Comparison of ENCODE assay signal across 1 cellular context in the genomic region with DNA sequence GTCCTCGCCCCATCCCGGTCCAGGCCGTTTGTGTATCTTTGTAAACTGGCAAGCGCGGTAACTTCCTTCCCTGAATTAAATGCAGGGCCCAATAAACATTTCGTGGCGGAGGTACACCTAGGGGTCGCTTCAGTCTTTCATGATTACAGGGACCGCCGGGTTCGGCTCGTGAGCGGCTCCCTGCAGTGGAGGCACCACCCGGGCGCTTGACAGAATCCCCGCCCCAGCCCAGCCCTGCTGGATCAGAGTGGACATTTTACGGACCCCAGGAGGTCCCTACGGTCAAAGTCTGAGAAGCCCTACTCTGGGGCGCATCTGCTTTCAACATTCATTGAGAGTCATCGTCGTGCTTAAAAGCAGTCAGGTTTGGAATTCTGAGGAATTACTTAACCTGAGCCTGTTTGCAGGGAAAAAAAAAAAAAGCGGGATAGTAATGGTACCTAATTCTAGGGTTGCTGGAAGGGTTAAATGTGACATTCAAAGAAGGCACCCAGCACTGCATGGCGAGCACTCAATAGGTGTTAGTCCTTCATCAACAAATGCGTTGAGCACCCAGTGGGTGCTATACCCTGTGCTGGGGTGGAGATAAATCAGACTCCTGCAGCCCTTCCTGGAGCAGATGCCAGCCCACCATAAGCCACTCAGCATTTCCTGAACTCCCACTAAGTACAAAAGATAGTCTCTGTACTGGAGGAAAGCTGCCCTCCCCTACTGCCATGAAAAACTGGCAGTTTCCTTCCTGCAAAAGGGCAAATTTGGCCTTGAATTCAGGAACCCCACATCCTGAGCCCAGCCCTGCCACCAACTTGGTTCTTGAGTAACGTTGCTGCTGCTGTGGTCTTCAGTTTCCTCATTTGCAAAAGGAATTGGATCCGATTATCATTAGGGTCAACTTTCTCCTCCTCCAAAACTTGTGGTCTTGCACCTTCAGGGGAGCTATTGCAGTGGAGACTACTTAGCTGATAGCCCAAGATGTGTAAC.
TF ChIP-seq lines count a peak whose summit lies in the region.

No MANE protein-coding gene starts in this region.

TF ChIP-seq in HEK293, 187 proteins besides CTCF, POLR2A, EP300 and RAD21 (continued from another document and continues in another):
- TF ChIP-seq ZNF391 (tag by site-specific recombination; IDR thresholded peaks at IDR 0.05; ENCODE audit: borderline replicate concordance, low read depth) (no peak), ZNF677 (tag by site-specific recombination; IDR thresholded peaks at IDR 0.05) (no peak), ZNF501 (tag by site-specific recombination; IDR thresholded peaks at IDR 0.05) (no peak), ZNF626 (tag by site-specific recombination; IDR thresholded peaks at IDR 0.05) (no peak), ZBTB7A (tag by site-specific recombination; IDR thresholded peaks at IDR 0.05; ENCODE audit: low read depth) (no peak), ZNF146 (tag by site-specific recombination; IDR thresholded peaks at IDR 0.05) (no peak), ZNF610 (tag by site-specific recombination; IDR thresholded peaks at IDR 0.05; ENCODE audit: borderline replicate concordance) (no peak), PRDM1 (tag by site-specific recombination; IDR thresholded peaks at IDR 0.05) (no peak), ZNF157 (tag by site-specific recombination; IDR thresholded peaks at IDR 0.05) (no peak), ZNF426 (tag by site-specific recombination; IDR thresholded peaks at IDR 0.05) (no peak), ZNF311 (tag by site-specific recombination; IDR thresholded peaks at IDR 0.05; ENCODE audit: borderline replicate concordance) (no peak), YY1 (tag by site-specific recombination; IDR thresholded peaks at IDR 0.05) (no peak), ZNF37A (tag by site-specific recombination; IDR thresholded peaks at IDR 0.05) (no peak), RBAK (tag by site-specific recombination; IDR thresholded peaks at IDR 0.05) (no peak), ZNF792 (tag by site-specific recombination; IDR thresholded peaks at IDR 0.05) (no peak), ZNF707 (tag by site-specific recombination; IDR thresholded peaks at IDR 0.05) (no peak), MYNN (tag by site-specific recombination; IDR thresholded peaks at IDR 0.05; ENCODE audit: borderline replicate concordance) (no peak), GFI1B (tag by site-specific recombination; IDR thresholded peaks at IDR 0.05) (no peak), ZNF510 (tag by site-specific recombination; IDR thresholded peaks at IDR 0.05; ENCODE audit: insufficient replicate concordance) (no peak), MZF1 (tag by site-specific recombination; IDR thresholded peaks at IDR 0.05; ENCODE audit: borderline replicate concordance) (no peak), ZNF350 (tag by site-specific recombination; IDR thresholded peaks at IDR 0.05) (no peak), ZNF140 (tag by site-specific recombination; IDR thresholded peaks at IDR 0.05) (no peak), ZNF48 (tag by site-specific recombination; IDR thresholded peaks at IDR 0.05) (no peak), ZNF521 (tag by site-specific recombination; IDR thresholded peaks at IDR 0.05) (no peak), BCL11A (tag by site-specific recombination; IDR thresholded peaks at IDR 0.05; ENCODE audit: low read depth) (no peak), ZNF169 (tag by site-specific recombination; IDR thresholded peaks at IDR 0.05) (no peak), ZNF10 (tag by site-specific recombination; IDR thresholded peaks at IDR 0.05) (no peak), ZIC2 (tag by site-specific recombination; IDR thresholded peaks at IDR 0.05) (peak; percentile 64), SETDB1 (IDR thresholded peaks at IDR 0.05; ENCODE audit: insufficient read length, low read length) (no peak), ZFP69B (tag by site-specific recombination; IDR thresholded peaks at IDR 0.05) (no peak), KLF16 (tag by site-specific recombination; IDR thresholded peaks at IDR 0.05) (no peak), GLIS1 (tag by site-specific recombination; IDR thresholded peaks at IDR 0.05) (peak; percentile 87), ZBTB1 (tag by site-specific recombination; IDR thresholded peaks at IDR 0.05) (no peak)
- TF ChIP-seq, protein P1, sequence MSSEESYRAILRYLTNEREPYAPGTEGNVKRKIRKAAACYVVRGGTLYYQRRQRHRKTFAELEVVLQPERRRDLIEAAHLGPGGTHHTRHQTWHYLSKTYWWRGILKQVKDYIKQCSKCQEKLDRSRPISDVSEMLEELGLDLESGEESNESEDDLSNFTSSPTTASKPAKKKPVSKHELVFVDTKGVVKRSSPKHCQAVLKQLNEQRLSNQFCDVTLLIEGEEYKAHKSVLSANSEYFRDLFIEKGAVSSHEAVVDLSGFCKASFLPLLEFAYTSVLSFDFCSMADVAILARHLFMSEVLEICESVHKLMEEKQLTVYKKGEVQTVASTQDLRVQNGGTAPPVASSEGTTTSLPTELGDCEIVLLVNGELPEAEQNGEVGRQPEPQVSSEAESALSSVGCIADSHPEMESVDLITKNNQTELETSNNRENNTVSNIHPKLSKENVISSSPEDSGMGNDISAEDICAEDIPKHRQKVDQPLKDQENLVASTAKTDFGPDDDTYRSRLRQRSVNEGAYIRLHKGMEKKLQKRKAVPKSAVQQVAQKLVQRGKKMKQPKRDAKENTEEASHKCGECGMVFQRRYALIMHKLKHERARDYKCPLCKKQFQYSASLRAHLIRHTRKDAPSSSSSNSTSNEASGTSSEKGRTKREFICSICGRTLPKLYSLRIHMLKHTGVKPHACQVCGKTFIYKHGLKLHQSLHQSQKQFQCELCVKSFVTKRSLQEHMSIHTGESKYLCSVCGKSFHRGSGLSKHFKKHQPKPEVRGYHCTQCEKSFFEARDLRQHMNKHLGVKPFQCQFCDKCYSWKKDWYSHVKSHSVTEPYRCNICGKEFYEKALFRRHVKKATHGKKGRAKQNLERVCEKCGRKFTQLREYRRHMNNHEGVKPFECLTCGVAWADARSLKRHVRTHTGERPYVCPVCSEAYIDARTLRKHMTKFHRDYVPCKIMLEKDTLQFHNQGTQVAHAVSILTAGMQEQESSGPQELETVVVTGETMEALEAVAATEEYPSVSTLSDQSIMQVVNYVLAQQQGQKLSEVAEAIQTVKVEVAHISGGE (tag by site-specific recombination; conservative IDR thresholded peaks at IDR 0.05; ENCODE audit: low read depth) = no peak
- TF ChIP-seq, protein P2, sequence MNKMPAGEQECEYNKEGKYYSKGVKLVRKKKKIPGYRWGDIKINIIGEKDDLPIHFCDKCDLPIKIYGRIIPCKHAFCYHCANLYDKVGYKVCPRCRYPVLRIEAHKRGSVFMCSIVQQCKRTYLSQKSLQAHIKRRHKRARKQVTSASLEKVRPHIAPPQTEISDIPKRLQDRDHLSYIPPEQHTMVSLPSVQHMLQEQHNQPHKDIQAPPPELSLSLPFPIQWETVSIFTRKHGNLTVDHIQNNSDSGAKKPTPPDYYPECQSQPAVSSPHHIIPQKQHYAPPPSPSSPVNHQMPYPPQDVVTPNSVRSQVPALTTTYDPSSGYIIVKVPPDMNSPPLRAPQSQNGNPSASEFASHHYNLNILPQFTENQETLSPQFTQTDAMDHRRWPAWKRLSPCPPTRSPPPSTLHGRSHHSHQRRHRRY (tag by site-specific recombination; IDR thresholded peaks at IDR 0.05) = no peak
- TF ChIP-seq, protein P3, sequence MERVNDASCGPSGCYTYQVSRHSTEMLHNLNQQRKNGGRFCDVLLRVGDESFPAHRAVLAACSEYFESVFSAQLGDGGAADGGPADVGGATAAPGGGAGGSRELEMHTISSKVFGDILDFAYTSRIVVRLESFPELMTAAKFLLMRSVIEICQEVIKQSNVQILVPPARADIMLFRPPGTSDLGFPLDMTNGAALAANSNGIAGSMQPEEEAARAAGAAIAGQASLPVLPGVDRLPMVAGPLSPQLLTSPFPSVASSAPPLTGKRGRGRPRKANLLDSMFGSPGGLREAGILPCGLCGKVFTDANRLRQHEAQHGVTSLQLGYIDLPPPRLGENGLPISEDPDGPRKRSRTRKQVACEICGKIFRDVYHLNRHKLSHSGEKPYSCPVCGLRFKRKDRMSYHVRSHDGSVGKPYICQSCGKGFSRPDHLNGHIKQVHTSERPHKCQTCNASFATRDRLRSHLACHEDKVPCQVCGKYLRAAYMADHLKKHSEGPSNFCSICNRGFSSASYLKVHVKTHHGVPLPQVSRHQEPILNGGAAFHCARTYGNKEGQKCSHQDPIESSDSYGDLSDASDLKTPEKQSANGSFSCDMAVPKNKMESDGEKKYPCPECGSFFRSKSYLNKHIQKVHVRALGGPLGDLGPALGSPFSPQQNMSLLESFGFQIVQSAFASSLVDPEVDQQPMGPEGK (tag by site-specific recombination; IDR thresholded peaks at IDR 0.05) = peak; percentile 29; the same call in 1 of the 2 replicates
- TF ChIP-seq, protein P4, sequence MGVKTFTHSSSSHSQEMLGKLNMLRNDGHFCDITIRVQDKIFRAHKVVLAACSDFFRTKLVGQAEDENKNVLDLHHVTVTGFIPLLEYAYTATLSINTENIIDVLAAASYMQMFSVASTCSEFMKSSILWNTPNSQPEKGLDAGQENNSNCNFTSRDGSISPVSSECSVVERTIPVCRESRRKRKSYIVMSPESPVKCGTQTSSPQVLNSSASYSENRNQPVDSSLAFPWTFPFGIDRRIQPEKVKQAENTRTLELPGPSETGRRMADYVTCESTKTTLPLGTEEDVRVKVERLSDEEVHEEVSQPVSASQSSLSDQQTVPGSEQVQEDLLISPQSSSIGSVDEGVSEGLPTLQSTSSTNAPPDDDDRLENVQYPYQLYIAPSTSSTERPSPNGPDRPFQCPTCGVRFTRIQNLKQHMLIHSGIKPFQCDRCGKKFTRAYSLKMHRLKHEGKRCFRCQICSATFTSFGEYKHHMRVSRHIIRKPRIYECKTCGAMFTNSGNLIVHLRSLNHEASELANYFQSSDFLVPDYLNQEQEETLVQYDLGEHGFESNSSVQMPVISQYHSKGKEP (tag by site-specific recombination; IDR thresholded peaks at IDR 0.05) = no peak; the same call in 1 of the 2 replicates
- TF ChIP-seq, protein P5, sequence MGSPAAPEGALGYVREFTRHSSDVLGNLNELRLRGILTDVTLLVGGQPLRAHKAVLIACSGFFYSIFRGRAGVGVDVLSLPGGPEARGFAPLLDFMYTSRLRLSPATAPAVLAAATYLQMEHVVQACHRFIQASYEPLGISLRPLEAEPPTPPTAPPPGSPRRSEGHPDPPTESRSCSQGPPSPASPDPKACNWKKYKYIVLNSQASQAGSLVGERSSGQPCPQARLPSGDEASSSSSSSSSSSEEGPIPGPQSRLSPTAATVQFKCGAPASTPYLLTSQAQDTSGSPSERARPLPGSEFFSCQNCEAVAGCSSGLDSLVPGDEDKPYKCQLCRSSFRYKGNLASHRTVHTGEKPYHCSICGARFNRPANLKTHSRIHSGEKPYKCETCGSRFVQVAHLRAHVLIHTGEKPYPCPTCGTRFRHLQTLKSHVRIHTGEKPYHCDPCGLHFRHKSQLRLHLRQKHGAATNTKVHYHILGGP (tag by site-specific recombination; IDR thresholded peaks at IDR 0.05) = no peak
- TF ChIP-seq, protein P6, sequence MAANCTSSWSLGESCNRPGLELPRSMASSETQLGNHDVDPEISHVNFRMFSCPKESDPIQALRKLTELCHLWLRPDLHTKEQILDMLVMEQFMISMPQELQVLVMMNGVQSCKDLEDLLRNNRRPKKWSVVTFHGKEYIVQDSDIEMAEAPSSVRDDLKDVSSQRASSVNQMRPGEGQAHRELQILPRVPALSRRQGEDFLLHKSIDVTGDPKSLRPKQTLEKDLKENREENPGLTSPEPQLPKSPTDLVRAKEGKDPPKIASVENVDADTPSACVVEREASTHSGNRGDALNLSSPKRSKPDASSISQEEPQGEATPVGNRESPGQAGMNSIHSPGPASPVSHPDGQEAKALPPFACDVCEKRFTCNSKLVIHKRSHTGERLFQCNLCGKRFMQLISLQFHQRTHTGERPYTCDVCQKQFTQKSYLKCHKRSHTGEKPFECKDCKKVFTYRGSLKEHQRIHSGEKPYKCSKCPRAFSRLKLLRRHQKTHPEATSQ (tag by site-specific recombination; IDR thresholded peaks at IDR 0.05) = no peak
- TF ChIP-seq, protein P7, sequence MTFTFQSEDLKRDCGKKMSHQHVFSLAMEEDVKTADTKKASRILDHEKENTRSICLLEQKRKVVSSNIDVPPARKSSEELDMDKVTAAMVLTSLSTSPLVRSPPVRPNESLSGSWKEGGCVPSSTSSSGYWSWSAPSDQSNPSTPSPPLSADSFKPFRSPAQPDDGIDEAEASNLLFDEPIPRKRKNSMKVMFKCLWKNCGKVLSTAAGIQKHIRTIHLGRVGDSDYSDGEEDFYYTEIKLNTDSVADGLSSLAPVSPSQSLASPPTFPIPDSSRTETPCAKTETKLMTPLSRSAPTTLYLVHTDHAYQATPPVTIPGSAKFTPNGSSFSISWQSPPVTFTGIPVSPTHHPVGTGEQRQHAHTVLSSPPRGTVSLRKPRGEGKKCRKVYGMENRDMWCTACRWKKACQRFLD (tag by site-specific recombination; IDR thresholded peaks at IDR 0.05) = no peak
- TF ChIP-seq, protein P8, sequence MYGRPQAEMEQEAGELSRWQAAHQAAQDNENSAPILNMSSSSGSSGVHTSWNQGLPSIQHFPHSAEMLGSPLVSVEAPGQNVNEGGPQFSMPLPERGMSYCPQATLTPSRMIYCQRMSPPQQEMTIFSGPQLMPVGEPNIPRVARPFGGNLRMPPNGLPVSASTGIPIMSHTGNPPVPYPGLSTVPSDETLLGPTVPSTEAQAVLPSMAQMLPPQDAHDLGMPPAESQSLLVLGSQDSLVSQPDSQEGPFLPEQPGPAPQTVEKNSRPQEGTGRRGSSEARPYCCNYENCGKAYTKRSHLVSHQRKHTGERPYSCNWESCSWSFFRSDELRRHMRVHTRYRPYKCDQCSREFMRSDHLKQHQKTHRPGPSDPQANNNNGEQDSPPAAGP (tag by site-specific recombination; IDR thresholded peaks at IDR 0.05) = 0 out of 2 replicates have a peak, but pooled peaks have one; percentile 14
- TF ChIP-seq, protein P9, sequence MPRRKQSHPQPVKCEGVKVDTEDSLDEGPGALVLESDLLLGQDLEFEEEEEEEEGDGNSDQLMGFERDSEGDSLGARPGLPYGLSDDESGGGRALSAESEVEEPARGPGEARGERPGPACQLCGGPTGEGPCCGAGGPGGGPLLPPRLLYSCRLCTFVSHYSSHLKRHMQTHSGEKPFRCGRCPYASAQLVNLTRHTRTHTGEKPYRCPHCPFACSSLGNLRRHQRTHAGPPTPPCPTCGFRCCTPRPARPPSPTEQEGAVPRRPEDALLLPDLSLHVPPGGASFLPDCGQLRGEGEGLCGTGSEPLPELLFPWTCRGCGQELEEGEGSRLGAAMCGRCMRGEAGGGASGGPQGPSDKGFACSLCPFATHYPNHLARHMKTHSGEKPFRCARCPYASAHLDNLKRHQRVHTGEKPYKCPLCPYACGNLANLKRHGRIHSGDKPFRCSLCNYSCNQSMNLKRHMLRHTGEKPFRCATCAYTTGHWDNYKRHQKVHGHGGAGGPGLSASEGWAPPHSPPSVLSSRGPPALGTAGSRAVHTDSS (tag by site-specific recombination; IDR thresholded peaks at IDR 0.05) = no peak
- TF ChIP-seq, protein P10, sequence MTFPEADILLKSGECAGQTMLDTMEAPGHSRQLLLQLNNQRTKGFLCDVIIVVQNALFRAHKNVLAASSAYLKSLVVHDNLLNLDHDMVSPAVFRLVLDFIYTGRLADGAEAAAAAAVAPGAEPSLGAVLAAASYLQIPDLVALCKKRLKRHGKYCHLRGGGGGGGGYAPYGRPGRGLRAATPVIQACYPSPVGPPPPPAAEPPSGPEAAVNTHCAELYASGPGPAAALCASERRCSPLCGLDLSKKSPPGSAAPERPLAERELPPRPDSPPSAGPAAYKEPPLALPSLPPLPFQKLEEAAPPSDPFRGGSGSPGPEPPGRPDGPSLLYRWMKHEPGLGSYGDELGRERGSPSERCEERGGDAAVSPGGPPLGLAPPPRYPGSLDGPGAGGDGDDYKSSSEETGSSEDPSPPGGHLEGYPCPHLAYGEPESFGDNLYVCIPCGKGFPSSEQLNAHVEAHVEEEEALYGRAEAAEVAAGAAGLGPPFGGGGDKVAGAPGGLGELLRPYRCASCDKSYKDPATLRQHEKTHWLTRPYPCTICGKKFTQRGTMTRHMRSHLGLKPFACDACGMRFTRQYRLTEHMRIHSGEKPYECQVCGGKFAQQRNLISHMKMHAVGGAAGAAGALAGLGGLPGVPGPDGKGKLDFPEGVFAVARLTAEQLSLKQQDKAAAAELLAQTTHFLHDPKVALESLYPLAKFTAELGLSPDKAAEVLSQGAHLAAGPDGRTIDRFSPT (tag by site-specific recombination; IDR thresholded peaks at IDR 0.05) = no peak
